10 cellular contexts compared by ENCODE assay signal in genomic region chr20:46249671-46250070, GRCh38. TPM values are rescaled to one million over a fixed set of nuclear protein-coding genes. Genes with fewer than 3 reads are reported as not detected.
"Had no signal": no experiment of that assay in that cellular context is flagged by ENCODE, and none has a peak within 500 bp of the region (broad histone marks: within the 10 kb centered on the region; RNA-seq: fewer than 3 reads in every experiment).

No MANE protein-coding gene starts in this region.

- H2AFZ ChIP-seq: GM23248 had no signal

- H3K36me3 ChIP-seq: HAP-1 had no signal

- H3K9me3 ChIP-seq: HAP-1 had no signal

- H3K4me3 ChIP-seq: GM23248, HAP-1 had no signal

- H3K9ac ChIP-seq: GM23248 had no signal

- DNase-seq: GM23248, GOT3, H7, KBM-7 had no signal

- H3K4me1 ChIP-seq: HAP-1 had no signal

- H3K27ac ChIP-seq: GM23248 had no signal

- ATAC-seq: HCT116, HepG2 had no signal

RNA-seq across cellular contexts. Expression of gene CDH22, which starts 58.6 kb away (rescaled TPM):
- total RNA-seq: GM23248, H4, HepG2, HT1080 had no signal
- polyA plus RNA-seq: GM23248, HepG2, IgD-negative memory B cell had no signal
